Comparison of ENCODE assay signal across 8 cellular contexts in genomic region chr6:36623547-36624459, GRCh38. TPM values are rescaled to one million over a fixed set of nuclear protein-coding genes. Genes with fewer than 3 reads are reported as not detected.
DNase-seq lines count a peak whose midpoint lies in the region; ATAC-seq and TF ChIP-seq lines count a peak whose summit lies in the region.

No MANE protein-coding gene starts in this region.

- no peak for TF ChIP-seq POLR2A in stomach (IDR thresholded peaks at IDR 0.05)

- no peaks in the 10 kb centered on the region for H3K27me3 ChIP-seq in AG04450 (ENCODE audit: control insufficient read depth, insufficient read depth, low read length)
- no peaks in the 10 kb centered on the region for H3K27me3 ChIP-seq in Karpas-422 (ENCODE audit: low read length)
- H3K27me3 ChIP-seq in neural cell (ENCODE audit: insufficient read depth, low read depth, low read length) = no peaks in the 10 kb centered on the region
- H3K27me3 ChIP-seq in stomach = no peaks in the 10 kb centered on the region

- peak; percentile 56 for DNase-seq in AG04450 (ENCODE audit: low read depth, low spot score)
- peak; percentile 91 for DNase-seq in Karpas-422
- peak; percentile 88 to 91 for DNase-seq in activated T-cell treated with anti-CD3 and anti-CD28 coated beads, Interleukin-2, amount 50 U/mL, for 48 hours
- DNase-seq in fibroblast of pulmonary artery (ENCODE audit: low read depth) = peak; percentile 89
- peak; percentile 93 for DNase-seq in stomach

- ATAC-seq in GM18907 (IDR thresholded peaks at IDR 0.05; ENCODE audit: unreplicated experiment) = peak; percentile 58

- peak; percentile 86 for TF ChIP-seq RAD21 in neural cell (conservative IDR thresholded peaks at IDR 0.05)

- no peak for TF ChIP-seq EP300 in neural cell (conservative IDR thresholded peaks at IDR 0.05; ENCODE audit: poor library complexity, severe bottlenecking)
- no peak for TF ChIP-seq EP300 in stomach (IDR thresholded peaks at IDR 0.05)

- H3K4me3 ChIP-seq in AG04450 (ENCODE audit: low read depth, low read length) = no peak overlapping the region
- H3K4me3 ChIP-seq in Karpas-422 (ENCODE audit: low read length) = no peak overlapping the region
- H3K4me3 ChIP-seq in fibroblast of pulmonary artery (replicated peaks; ENCODE audit: low read depth, low read length) = no peak overlapping the region
- no peak overlapping the region for H3K4me3 ChIP-seq in neural cell (ENCODE audit: low read length)
- no peak overlapping the region for H3K4me3 ChIP-seq in stomach

- H3F3A ChIP-seq in neural cell (ENCODE audit: insufficient read depth, low read length, poor library complexity, severe bottlenecking) = no peaks in the 10 kb centered on the region

- intact Hi-C loops in stomach (cut with DNase I; ENCODE audit: low total_unique reads) = loop anchor here (5.0 to 10.0 kb wide), 2 partner anchors 63 to 131 kb away; no protein-coding TSS in a partner anchor

- CTCF ChIA-PET in AG04450 (lab: Charles Lee) = interaction anchor here (0.6 to 3.8 kb wide), 18 partner anchors 8 to 229 kb away, joined by 3 to 40 read pairs (median 4); no protein-coding TSS in a partner anchor

- POLR2A ChIA-PET in AG04450 (lab: Yijun Ruan, JAX) = interaction anchor here (2.9 kb wide), 1 partner anchor 55 kb away, joined by 34 read pairs; the partner anchor contains the start of gene CDKN1A

- H3K36me3 ChIP-seq in Karpas-422 (ENCODE audit: insufficient read depth, low read length) (no peaks in the 10 kb centered on the region), neural cell (ENCODE audit: insufficient read depth, low read length) (no peaks in the 10 kb centered on the region), stomach (no peaks in the 10 kb centered on the region)

- peaks cover 4% of the 10 kb centered on the region for H3K4me1 ChIP-seq in Karpas-422 (ENCODE audit: low read length)
- H3K4me1 ChIP-seq in stomach = peaks cover 28 to 54% (median 44%) of the 10 kb centered on the region in 4 donors

- H4K20me1 ChIP-seq in Karpas-422 (ENCODE audit: insufficient read depth, low read depth, low read length) (0 out of 2 replicates have a peak, but pooled peaks cover 3% of the 10 kb centered on the region), neural cell (ENCODE audit: insufficient read depth) (no peaks in the 10 kb centered on the region)

- H3K9ac ChIP-seq in Karpas-422 (ENCODE audit: low read length) (no peak overlapping the region), neural cell (ENCODE audit: low read length) (no peak overlapping the region)

- H3K27ac ChIP-seq in AG04450 (ENCODE audit: low read depth, low read length) = no peak overlapping the region
- H3K27ac ChIP-seq in Karpas-422 (ENCODE audit: low read length) = no peak overlapping the region
- H3K27ac ChIP-seq in neural cell (ENCODE audit: low read length) = no peak overlapping the region
- peak overlapping the region in 3 of 5 donors; percentile 38 to 53 (median 53) for H3K27ac ChIP-seq in stomach

- 38 to 42% (median 41%) methylated on average over 18 of the region's 18 CpGs for WGBS in stomach, 5 donors

- H3K79me2 ChIP-seq in Karpas-422 (ENCODE audit: low read length) (no peaks in the 10 kb centered on the region), neural cell (replicated peaks; ENCODE audit: insufficient read depth, low read length) (no peaks in the 10 kb centered on the region)

- TF ChIP-seq CTCF in AG04450 (IDR thresholded peaks at IDR 0.05; ENCODE audit: low read depth, low read length) (peak; percentile 90), fibroblast of pulmonary artery (IDR thresholded peaks at IDR 0.05; ENCODE audit: low read length, missing control alignments) (peak; percentile 91), neural cell (IDR thresholded peaks at IDR 0.05; ENCODE audit: poor library complexity, severe bottlenecking) (peak; percentile 92), stomach (IDR thresholded peaks at IDR 0.05) (peak in 5 of 7 experiments; percentile 84 to 95 (median 90))

- H3K9me2 ChIP-seq in Karpas-422 (replicated peaks; ENCODE audit: insufficient read depth, low read length) (no peaks in the 10 kb centered on the region), neural cell (ENCODE audit: insufficient read depth, low read length) (no peaks in the 10 kb centered on the region)

- no peak overlapping the region for H2AFZ ChIP-seq in Karpas-422 (ENCODE audit: low read length)
- no peak overlapping the region for H2AFZ ChIP-seq in neural cell (ENCODE audit: low read depth, low read length)

- H3K9me3 ChIP-seq in AG04450 (ENCODE audit: control insufficient read depth, insufficient read depth, low read length) = no peaks in the 10 kb centered on the region
- no peaks in the 10 kb centered on the region for H3K9me3 ChIP-seq in Karpas-422 (ENCODE audit: low read length)
- no peaks in the 10 kb centered on the region for H3K9me3 ChIP-seq in neural cell (ENCODE audit: low read length)
- no peaks in the 10 kb centered on the region for H3K9me3 ChIP-seq in stomach

- H3K4me2 ChIP-seq in Karpas-422 (ENCODE audit: low read depth, low read length, poor library complexity, severe bottlenecking) (no peak overlapping the region), neural cell (ENCODE audit: low read length) (no peak overlapping the region)

TF ChIP-seq in PFSK-1, 5 proteins besides CTCF, POLR2A, EP300 and RAD21 (continues in another document):
- no peak for TF ChIP-seq POLR2AphosphoS5 (IDR thresholded peaks at IDR 0.05; ENCODE audit: low read depth, low read length)
- TF ChIP-seq REST (IDR thresholded peaks at IDR 0.05; ENCODE audit: insufficient read depth in 1 of 2, low read depth in 2 of 2, low read length in 2 of 2) = no peak

TF ChIP-seq in neural cell, 6 proteins besides CTCF, POLR2A, EP300 and RAD21:
- TF ChIP-seq POLR2AphosphoS5 (IDR thresholded peaks at IDR 0.05) = no peak
- TF ChIP-seq TAF1 (IDR thresholded peaks at IDR 0.05; ENCODE audit: low read depth) = no peak
- no peak for TF ChIP-seq MXI1 (conservative IDR thresholded peaks at IDR 0.05; ENCODE audit: poor library complexity, severe bottlenecking)
- no peak for TF ChIP-seq EZH2 (IDR thresholded peaks at IDR 0.05; ENCODE audit: borderline replicate concordance, insufficient read depth, low read length, poor library complexity, severe bottlenecking)
- peak; percentile 95 for TF ChIP-seq SMC3 (conservative IDR thresholded peaks at IDR 0.05; ENCODE audit: poor library complexity)
- TF ChIP-seq REST (IDR thresholded peaks at IDR 0.05; ENCODE audit: borderline replicate concordance) = no peak

RNA-seq across cellular contexts. Expression of gene SRSF3, which starts 29.6 kb away (rescaled TPM):
- polyA plus RNA-seq in AG04450 (2011; rRNA removed) (317 and 423 TPM in 2 replicates), neural cell (393 and 508 TPM in 2 replicates), stomach (100 to 1,000 TPM; 130 to 179 (median 146) TPM)
- 181 and 213 TPM in 2 replicates for polyA minus RNA-seq in AG04450 (2011; rRNA and poly(A)+ RNA removed)
- 216 and 248 TPM in 2 replicates for total RNA-seq in Karpas-422 (2014; rRNA removed; shearing (Covaris generic); ENCODE audit: low replicate concordance)
- polyA plus RNA-seq in PFSK-1 (2012; ENCODE audit: insufficient read length, low read depth) = 235 TPM
- 360 and 404 TPM in 2 replicates for polyA minus RNA-seq in neural cell
- 100 to 1,000 TPM in 4 of 5 donors, 10 to 100 TPM in 1; 77.2 to 250 (median 145) TPM for total RNA-seq in stomach

RNA-seq across cellular contexts. Expression of gene CDKN1A, which starts 54.7 kb away (rescaled TPM):
- polyA plus RNA-seq in AG04450 (2011; rRNA removed) = 722 and 830 TPM in 2 replicates
- 347 and 430 TPM in 2 replicates for polyA minus RNA-seq in AG04450 (2011; rRNA and poly(A)+ RNA removed)
- total RNA-seq in Karpas-422 (2014; rRNA removed; shearing (Covaris generic); ENCODE audit: low replicate concordance) = 4.5 and 6.8 TPM in 2 replicates
- 64.8 TPM for polyA plus RNA-seq in PFSK-1 (2012; ENCODE audit: insufficient read length, low read depth)
- 23.0 and 28.9 TPM in 2 replicates for polyA plus RNA-seq in neural cell
- 17.5 and 18.6 TPM in 2 replicates for polyA minus RNA-seq in neural cell
- total RNA-seq in stomach = 100 to 1,000 TPM in 1 of 5 donors, 10 to 100 TPM in 4; 41.4 to 116 (median 47.3) TPM
- 100 to 1,000 TPM in 1 of 3 donors, 10 to 100 TPM in 2; 36.5 to 118 (median 75.5) TPM for polyA plus RNA-seq in stomach

Comparison
In these comparisons a context has a peak if more than half of its experiments do, and no peak if none do; other contexts are left out.
1. H3K27ac ChIP-seq: peak in stomach (3 of 5); none in AG04450 (single experiment), Karpas-422 (single experiment) and neural cell (single experiment).
2. Peak in every context shown above with its lines, with median percentiles within 50 percentile points of each other: DNase-seq and CTCF ChIP-seq.